In the genomic region with DNA sequence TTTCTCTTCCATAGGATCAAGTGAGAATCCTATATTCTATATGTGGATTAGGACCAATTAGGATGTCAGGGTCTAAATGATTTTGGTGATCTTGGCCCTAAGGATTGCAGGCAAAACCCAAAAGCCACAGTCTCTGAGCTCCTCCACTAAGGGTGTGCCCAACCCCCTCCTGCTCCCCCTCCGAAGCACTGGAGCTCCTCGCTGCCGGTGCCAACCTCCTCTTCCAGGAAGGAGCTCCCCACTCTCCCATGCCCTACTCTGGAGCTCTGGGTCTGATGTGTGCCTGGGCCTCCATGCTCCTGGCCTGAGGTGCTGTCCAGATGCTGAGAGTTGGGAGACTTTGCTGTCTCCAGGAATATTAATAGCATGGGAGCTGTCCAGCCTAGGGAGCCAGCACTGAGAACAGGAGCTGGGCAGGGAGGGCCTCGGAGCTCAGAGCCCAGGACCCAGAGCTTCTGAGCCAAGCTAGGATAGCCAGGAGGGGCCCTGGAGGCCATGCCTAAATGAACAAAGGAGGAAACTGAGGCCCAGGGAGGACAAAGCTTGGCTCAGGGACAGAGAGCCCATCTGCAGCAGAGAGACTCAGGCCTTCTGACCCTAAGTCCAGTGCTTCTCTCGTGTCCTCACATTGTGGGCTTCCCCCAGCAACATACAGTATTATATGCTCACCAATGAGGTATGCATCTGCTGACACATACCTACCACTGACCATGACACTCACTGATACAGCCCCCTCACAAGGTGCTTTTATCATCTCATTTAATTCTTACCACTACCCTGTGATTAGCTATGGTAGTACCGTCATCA, we compare ENCODE assay signal across 1 cellular context.
TF ChIP-seq lines count a peak whose summit lies in the region.

No MANE protein-coding gene starts in this region.

TF ChIP-seq in HepG2, 621 proteins besides CTCF, POLR2A, EP300 and RAD21 (continued from another document and continues in another):
- TF ChIP-seq, protein P1, sequence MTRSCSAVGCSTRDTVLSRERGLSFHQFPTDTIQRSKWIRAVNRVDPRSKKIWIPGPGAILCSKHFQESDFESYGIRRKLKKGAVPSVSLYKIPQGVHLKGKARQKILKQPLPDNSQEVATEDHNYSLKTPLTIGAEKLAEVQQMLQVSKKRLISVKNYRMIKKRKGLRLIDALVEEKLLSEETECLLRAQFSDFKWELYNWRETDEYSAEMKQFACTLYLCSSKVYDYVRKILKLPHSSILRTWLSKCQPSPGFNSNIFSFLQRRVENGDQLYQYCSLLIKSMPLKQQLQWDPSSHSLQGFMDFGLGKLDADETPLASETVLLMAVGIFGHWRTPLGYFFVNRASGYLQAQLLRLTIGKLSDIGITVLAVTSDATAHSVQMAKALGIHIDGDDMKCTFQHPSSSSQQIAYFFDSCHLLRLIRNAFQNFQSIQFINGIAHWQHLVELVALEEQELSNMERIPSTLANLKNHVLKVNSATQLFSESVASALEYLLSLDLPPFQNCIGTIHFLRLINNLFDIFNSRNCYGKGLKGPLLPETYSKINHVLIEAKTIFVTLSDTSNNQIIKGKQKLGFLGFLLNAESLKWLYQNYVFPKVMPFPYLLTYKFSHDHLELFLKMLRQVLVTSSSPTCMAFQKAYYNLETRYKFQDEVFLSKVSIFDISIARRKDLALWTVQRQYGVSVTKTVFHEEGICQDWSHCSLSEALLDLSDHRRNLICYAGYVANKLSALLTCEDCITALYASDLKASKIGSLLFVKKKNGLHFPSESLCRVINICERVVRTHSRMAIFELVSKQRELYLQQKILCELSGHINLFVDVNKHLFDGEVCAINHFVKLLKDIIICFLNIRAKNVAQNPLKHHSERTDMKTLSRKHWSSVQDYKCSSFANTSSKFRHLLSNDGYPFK (CRISPR knock-in tag; IDR thresholded peaks at IDR 0.05; ENCODE audit: borderline replicate concordance), result peak; percentile 72
- peak; percentile 84; the same call in 1 of the 2 replicates for TF ChIP-seq XBP1 (CRISPR knock-in tag; IDR thresholded peaks at IDR 0.05)
- peak; percentile 68; the same call in 1 of the 2 replicates for TF ChIP-seq ARHGAP35 (CRISPR knock-in tag; IDR thresholded peaks at IDR 0.05; ENCODE audit: borderline replicate concordance)
- no peak for TF ChIP-seq PAF1 (CRISPR knock-in tag; IDR thresholded peaks at IDR 0.05)
- TF ChIP-seq ZNF883 (CRISPR knock-in tag; IDR thresholded peaks at IDR 0.05; ENCODE audit: not compliant biosample characterization), result peak; percentile 45
- TF ChIP-seq ZNF274 (CRISPR knock-in tag; IDR thresholded peaks at IDR 0.05), result peak; percentile 44; the same call in 1 of the 2 replicates
- no peak for TF ChIP-seq PRPF4 (IDR thresholded peaks at IDR 0.05; ENCODE audit: low read depth, low read length, poor library complexity, severe bottlenecking)
- TF ChIP-seq MXD1 (CRISPR knock-in tag; IDR thresholded peaks at IDR 0.05), result peak; percentile 41; the same call in 1 of the 2 replicates
- TF ChIP-seq, protein P2, sequence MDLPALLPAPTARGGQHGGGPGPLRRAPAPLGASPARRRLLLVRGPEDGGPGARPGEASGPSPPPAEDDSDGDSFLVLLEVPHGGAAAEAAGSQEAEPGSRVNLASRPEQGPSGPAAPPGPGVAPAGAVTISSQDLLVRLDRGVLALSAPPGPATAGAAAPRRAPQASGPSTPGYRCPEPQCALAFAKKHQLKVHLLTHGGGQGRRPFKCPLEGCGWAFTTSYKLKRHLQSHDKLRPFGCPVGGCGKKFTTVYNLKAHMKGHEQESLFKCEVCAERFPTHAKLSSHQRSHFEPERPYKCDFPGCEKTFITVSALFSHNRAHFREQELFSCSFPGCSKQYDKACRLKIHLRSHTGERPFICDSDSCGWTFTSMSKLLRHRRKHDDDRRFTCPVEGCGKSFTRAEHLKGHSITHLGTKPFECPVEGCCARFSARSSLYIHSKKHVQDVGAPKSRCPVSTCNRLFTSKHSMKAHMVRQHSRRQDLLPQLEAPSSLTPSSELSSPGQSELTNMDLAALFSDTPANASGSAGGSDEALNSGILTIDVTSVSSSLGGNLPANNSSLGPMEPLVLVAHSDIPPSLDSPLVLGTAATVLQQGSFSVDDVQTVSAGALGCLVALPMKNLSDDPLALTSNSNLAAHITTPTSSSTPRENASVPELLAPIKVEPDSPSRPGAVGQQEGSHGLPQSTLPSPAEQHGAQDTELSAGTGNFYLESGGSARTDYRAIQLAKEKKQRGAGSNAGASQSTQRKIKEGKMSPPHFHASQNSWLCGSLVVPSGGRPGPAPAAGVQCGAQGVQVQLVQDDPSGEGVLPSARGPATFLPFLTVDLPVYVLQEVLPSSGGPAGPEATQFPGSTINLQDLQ (CRISPR knock-in tag; IDR thresholded peaks at IDR 0.05), result no peak
- TF ChIP-seq POGK (CRISPR knock-in tag; conservative IDR thresholded peaks at IDR 0.05), result 0 out of 2 replicates have a peak, but pooled peaks have one; percentile 27
- peak; percentile 77; the same call in 1 of the 2 replicates for TF ChIP-seq KLF9 (CRISPR knock-in tag; IDR thresholded peaks at IDR 0.05; ENCODE audit: low read depth)
- TF ChIP-seq CENPT (CRISPR knock-in tag; IDR thresholded peaks at IDR 0.05; ENCODE audit: low read depth), result no peak
- TF ChIP-seq FOXP1 (IDR thresholded peaks at IDR 0.05), result no peak
- peak; percentile 15; the same call in 1 of the 2 replicates for TF ChIP-seq FOXP1 (CRISPR knock-in tag; IDR thresholded peaks at IDR 0.05)
- TF ChIP-seq SOX5 (CRISPR knock-in tag; IDR thresholded peaks at IDR 0.05; ENCODE audit: borderline replicate concordance), result 0 out of 2 replicates have a peak, but pooled peaks have one; percentile 47
- TF ChIP-seq PCBP2 (optimal IDR thresholded peaks at IDR 0.05; ENCODE audit: low read depth, low read length, poor library complexity, severe bottlenecking), result no peak
- TF ChIP-seq NONO (IDR thresholded peaks at IDR 0.05), result no peak
- no peak for TF ChIP-seq NONO (CRISPR knock-in tag; conservative IDR thresholded peaks at IDR 0.05)
- TF ChIP-seq RXRB (CRISPR knock-in tag; IDR thresholded peaks at IDR 0.05; ENCODE audit: borderline replicate concordance), result peak; percentile 78
- peak; percentile 43; the same call in 1 of the 2 replicates for TF ChIP-seq SP4 (CRISPR knock-in tag; IDR thresholded peaks at IDR 0.05)
- TF ChIP-seq ONECUT2 (CRISPR knock-in tag; IDR thresholded peaks at IDR 0.05), result peak; percentile 23; the same call in 1 of the 2 replicates
- TF ChIP-seq FOXK1 (CRISPR knock-in tag; IDR thresholded peaks at IDR 0.05; ENCODE audit: borderline replicate concordance, low read depth), result peak; percentile 87; the same call in 1 of the 2 replicates
- TF ChIP-seq SRY (CRISPR knock-in tag; IDR thresholded peaks at IDR 0.05), result peak; percentile 95; the same call in 1 of the 2 replicates
- no peak for TF ChIP-seq TARDBP (CRISPR knock-in tag; IDR thresholded peaks at IDR 0.05)
- TF ChIP-seq ZNF10 (CRISPR knock-in tag; IDR thresholded peaks at IDR 0.05; ENCODE audit: borderline replicate concordance, low read depth), result no peak
- TF ChIP-seq ZNF451 (CRISPR knock-in tag; IDR thresholded peaks at IDR 0.05), result no peak
- no peak for TF ChIP-seq PCBP1 (IDR thresholded peaks at IDR 0.05; ENCODE audit: borderline replicate concordance, low read depth, low read length)
- TF ChIP-seq, protein P3, sequence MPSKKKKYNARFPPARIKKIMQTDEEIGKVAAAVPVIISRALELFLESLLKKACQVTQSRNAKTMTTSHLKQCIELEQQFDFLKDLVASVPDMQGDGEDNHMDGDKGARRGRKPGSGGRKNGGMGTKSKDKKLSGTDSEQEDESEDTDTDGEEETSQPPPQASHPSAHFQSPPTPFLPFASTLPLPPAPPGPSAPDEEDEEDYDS (CRISPR knock-in tag; IDR thresholded peaks at IDR 0.05), result peak; percentile 47; the same call in 1 of the 2 replicates
- TF ChIP-seq, protein P4, sequence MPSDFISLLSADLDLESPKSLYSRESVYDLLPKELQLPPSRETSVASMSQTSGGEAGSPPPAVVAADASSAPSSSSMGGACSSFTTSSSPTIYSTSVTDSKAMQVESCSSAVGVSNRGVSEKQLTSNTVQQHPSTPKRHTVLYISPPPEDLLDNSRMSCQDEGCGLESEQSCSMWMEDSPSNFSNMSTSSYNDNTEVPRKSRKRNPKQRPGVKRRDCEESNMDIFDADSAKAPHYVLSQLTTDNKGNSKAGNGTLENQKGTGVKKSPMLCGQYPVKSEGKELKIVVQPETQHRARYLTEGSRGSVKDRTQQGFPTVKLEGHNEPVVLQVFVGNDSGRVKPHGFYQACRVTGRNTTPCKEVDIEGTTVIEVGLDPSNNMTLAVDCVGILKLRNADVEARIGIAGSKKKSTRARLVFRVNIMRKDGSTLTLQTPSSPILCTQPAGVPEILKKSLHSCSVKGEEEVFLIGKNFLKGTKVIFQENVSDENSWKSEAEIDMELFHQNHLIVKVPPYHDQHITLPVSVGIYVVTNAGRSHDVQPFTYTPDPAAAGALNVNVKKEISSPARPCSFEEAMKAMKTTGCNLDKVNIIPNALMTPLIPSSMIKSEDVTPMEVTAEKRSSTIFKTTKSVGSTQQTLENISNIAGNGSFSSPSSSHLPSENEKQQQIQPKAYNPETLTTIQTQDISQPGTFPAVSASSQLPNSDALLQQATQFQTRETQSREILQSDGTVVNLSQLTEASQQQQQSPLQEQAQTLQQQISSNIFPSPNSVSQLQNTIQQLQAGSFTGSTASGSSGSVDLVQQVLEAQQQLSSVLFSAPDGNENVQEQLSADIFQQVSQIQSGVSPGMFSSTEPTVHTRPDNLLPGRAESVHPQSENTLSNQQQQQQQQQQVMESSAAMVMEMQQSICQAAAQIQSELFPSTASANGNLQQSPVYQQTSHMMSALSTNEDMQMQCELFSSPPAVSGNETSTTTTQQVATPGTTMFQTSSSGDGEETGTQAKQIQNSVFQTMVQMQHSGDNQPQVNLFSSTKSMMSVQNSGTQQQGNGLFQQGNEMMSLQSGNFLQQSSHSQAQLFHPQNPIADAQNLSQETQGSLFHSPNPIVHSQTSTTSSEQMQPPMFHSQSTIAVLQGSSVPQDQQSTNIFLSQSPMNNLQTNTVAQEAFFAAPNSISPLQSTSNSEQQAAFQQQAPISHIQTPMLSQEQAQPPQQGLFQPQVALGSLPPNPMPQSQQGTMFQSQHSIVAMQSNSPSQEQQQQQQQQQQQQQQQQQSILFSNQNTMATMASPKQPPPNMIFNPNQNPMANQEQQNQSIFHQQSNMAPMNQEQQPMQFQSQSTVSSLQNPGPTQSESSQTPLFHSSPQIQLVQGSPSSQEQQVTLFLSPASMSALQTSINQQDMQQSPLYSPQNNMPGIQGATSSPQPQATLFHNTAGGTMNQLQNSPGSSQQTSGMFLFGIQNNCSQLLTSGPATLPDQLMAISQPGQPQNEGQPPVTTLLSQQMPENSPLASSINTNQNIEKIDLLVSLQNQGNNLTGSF (CRISPR knock-in tag; IDR thresholded peaks at IDR 0.05), result peak; percentile 82; the same call in 1 of the 2 replicates
- peak; percentile 84; the same call in 1 of the 2 replicates for TF ChIP-seq ZNF792 (CRISPR knock-in tag; IDR thresholded peaks at IDR 0.05)
- peak; percentile 87 for TF ChIP-seq JARID2 (CRISPR knock-in tag; IDR thresholded peaks at IDR 0.05; ENCODE audit: insufficient replicate concordance)
- peak; percentile 87 for TF ChIP-seq BRCA1 (CRISPR knock-in tag; IDR thresholded peaks at IDR 0.05)
- peak; percentile 31; the same call in 1 of the 2 replicates for TF ChIP-seq ZNF414 (CRISPR knock-in tag; IDR thresholded peaks at IDR 0.05)
- TF ChIP-seq FOXA1 (IDR thresholded peaks at IDR 0.05), result no peak
- no peak for TF ChIP-seq FOXA1 (CRISPR knock-in tag; IDR thresholded peaks at IDR 0.05)
- peak; percentile 79; the same call in 1 of the 2 replicates for TF ChIP-seq ZNF614 (CRISPR knock-in tag; IDR thresholded peaks at IDR 0.05; ENCODE audit: borderline replicate concordance)
- TF ChIP-seq HOXA3 (CRISPR knock-in tag; IDR thresholded peaks at IDR 0.05), result no peak; the same call in 1 of the 2 replicates
- TF ChIP-seq, protein P5, sequence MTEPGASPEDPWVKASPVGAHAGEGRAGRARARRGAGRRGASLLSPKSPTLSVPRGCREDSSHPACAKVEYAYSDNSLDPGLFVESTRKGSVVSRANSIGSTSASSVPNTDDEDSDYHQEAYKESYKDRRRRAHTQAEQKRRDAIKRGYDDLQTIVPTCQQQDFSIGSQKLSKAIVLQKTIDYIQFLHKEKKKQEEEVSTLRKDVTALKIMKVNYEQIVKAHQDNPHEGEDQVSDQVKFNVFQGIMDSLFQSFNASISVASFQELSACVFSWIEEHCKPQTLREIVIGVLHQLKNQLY (CRISPR knock-in tag; IDR thresholded peaks at IDR 0.05), result peak; percentile 58; the same call in 1 of the 2 replicates
- TF ChIP-seq ZFAT (CRISPR knock-in tag; conservative IDR thresholded peaks at IDR 0.05), result no peak
- TF ChIP-seq, protein P6, sequence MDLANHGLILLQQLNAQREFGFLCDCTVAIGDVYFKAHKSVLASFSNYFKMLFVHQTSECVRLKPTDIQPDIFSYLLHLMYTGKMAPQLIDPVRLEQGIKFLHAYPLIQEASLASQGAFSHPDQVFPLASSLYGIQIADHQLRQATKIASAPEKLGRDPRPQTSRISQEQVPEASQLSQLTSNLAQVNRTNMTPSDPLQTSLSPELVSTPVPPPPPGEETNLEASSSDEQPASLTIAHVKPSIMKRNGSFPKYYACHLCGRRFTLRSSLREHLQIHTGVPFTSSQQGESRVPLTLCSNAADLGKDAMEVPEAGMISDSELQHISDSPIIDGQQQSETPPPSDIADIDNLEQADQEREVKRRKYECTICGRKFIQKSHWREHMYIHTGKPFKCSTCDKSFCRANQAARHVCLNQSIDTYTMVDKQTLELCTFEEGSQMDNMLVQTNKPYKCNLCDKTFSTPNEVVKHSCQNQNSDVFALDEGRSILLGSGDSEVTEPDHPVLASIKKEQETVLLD (CRISPR knock-in tag; IDR thresholded peaks at IDR 0.05; ENCODE audit: low read depth), result no peak
- TF ChIP-seq RFX1 (IDR thresholded peaks at IDR 0.05), result no peak
- 0 out of 2 replicates have a peak, but pooled peaks have one; percentile 27 for TF ChIP-seq MAX (IDR thresholded peaks at IDR 0.05)
